1 cellular context compared by ENCODE assay signal in the genomic region with DNA sequence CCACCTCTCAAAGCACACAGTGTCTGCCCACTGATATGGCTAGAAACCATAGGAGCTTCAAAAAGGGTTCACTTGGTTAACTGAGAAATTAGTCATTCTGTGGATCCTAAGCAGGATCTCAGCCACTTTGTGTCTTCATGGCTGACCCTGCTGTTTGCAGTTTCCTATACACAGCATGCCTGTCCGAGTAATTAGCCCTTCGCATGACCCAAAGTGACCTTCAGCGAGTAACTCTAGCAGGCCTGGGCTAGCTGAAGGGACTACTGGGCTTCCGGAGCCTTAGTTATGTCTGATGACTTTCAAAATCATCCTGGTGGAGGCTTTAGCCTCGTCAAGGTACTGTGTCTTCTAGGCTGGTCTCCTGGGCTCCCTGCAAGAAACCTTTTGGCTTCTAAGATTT.
A peak's percentile ranks its signal among the peaks of the same experiment; 100 is the strongest.
TF ChIP-seq lines count a peak whose summit lies in the region.

No MANE protein-coding gene starts in this region.

TF ChIP-seq in K562, 482 proteins besides CTCF, POLR2A, EP300 and RAD21:
- no peak for TF ChIP-seq CBX2 (IDR thresholded peaks at IDR 0.05; ENCODE audit: insufficient read depth, low read length, poor library complexity, severe bottlenecking)
- TF ChIP-seq ESRRA (IDR thresholded peaks at IDR 0.05; ENCODE audit: borderline replicate concordance, low read depth), result peak; percentile 83
- no peak for TF ChIP-seq NR2C1 (IDR thresholded peaks at IDR 0.05)
- TF ChIP-seq NR2C1 (tag; IDR thresholded peaks at IDR 0.05), result 0 out of 2 replicates have a peak, but pooled peaks have one; percentile 16
- peak; percentile 37; the same call in 1 of the 2 replicates for TF ChIP-seq ETV1 (tag; conservative IDR thresholded peaks at IDR 0.05; ENCODE audit: low read depth)
- peak; percentile 26; the same call in 1 of the 2 replicates for TF ChIP-seq EGR1 (conservative IDR thresholded peaks at IDR 0.05)
- TF ChIP-seq, protein P1, sequence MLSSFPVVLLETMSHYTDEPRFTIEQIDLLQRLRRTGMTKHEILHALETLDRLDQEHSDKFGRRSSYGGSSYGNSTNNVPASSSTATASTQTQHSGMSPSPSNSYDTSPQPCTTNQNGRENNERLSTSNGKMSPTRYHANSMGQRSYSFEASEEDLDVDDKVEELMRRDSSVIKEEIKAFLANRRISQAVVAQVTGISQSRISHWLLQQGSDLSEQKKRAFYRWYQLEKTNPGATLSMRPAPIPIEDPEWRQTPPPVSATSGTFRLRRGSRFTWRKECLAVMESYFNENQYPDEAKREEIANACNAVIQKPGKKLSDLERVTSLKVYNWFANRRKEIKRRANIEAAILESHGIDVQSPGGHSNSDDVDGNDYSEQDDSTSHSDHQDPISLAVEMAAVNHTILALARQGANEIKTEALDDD (IDR thresholded peaks at IDR 0.05), result peak; percentile 45; the same call in 1 of the 2 replicates
- 0 out of 2 replicates have a peak, but pooled peaks have one; percentile 58 for TF ChIP-seq CBFA2T3 (IDR thresholded peaks at IDR 0.05)
- TF ChIP-seq, protein P2, sequence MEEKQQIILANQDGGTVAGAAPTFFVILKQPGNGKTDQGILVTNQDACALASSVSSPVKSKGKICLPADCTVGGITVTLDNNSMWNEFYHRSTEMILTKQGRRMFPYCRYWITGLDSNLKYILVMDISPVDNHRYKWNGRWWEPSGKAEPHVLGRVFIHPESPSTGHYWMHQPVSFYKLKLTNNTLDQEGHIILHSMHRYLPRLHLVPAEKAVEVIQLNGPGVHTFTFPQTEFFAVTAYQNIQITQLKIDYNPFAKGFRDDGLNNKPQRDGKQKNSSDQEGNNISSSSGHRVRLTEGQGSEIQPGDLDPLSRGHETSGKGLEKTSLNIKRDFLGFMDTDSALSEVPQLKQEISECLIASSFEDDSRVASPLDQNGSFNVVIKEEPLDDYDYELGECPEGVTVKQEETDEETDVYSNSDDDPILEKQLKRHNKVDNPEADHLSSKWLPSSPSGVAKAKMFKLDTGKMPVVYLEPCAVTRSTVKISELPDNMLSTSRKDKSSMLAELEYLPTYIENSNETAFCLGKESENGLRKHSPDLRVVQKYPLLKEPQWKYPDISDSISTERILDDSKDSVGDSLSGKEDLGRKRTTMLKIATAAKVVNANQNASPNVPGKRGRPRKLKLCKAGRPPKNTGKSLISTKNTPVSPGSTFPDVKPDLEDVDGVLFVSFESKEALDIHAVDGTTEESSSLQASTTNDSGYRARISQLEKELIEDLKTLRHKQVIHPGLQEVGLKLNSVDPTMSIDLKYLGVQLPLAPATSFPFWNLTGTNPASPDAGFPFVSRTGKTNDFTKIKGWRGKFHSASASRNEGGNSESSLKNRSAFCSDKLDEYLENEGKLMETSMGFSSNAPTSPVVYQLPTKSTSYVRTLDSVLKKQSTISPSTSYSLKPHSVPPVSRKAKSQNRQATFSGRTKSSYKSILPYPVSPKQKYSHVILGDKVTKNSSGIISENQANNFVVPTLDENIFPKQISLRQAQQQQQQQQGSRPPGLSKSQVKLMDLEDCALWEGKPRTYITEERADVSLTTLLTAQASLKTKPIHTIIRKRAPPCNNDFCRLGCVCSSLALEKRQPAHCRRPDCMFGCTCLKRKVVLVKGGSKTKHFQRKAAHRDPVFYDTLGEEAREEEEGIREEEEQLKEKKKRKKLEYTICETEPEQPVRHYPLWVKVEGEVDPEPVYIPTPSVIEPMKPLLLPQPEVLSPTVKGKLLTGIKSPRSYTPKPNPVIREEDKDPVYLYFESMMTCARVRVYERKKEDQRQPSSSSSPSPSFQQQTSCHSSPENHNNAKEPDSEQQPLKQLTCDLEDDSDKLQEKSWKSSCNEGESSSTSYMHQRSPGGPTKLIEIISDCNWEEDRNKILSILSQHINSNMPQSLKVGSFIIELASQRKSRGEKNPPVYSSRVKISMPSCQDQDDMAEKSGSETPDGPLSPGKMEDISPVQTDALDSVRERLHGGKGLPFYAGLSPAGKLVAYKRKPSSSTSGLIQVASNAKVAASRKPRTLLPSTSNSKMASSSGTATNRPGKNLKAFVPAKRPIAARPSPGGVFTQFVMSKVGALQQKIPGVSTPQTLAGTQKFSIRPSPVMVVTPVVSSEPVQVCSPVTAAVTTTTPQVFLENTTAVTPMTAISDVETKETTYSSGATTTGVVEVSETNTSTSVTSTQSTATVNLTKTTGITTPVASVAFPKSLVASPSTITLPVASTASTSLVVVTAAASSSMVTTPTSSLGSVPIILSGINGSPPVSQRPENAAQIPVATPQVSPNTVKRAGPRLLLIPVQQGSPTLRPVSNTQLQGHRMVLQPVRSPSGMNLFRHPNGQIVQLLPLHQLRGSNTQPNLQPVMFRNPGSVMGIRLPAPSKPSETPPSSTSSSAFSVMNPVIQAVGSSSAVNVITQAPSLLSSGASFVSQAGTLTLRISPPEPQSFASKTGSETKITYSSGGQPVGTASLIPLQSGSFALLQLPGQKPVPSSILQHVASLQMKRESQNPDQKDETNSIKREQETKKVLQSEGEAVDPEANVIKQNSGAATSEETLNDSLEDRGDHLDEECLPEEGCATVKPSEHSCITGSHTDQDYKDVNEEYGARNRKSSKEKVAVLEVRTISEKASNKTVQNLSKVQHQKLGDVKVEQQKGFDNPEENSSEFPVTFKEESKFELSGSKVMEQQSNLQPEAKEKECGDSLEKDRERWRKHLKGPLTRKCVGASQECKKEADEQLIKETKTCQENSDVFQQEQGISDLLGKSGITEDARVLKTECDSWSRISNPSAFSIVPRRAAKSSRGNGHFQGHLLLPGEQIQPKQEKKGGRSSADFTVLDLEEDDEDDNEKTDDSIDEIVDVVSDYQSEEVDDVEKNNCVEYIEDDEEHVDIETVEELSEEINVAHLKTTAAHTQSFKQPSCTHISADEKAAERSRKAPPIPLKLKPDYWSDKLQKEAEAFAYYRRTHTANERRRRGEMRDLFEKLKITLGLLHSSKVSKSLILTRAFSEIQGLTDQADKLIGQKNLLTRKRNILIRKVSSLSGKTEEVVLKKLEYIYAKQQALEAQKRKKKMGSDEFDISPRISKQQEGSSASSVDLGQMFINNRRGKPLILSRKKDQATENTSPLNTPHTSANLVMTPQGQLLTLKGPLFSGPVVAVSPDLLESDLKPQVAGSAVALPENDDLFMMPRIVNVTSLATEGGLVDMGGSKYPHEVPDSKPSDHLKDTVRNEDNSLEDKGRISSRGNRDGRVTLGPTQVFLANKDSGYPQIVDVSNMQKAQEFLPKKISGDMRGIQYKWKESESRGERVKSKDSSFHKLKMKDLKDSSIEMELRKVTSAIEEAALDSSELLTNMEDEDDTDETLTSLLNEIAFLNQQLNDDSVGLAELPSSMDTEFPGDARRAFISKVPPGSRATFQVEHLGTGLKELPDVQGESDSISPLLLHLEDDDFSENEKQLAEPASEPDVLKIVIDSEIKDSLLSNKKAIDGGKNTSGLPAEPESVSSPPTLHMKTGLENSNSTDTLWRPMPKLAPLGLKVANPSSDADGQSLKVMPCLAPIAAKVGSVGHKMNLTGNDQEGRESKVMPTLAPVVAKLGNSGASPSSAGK (IDR thresholded peaks at IDR 0.05), result no peak
- TF ChIP-seq TAL1 (IDR thresholded peaks at IDR 0.05), result no peak
- TF ChIP-seq, protein P3, sequence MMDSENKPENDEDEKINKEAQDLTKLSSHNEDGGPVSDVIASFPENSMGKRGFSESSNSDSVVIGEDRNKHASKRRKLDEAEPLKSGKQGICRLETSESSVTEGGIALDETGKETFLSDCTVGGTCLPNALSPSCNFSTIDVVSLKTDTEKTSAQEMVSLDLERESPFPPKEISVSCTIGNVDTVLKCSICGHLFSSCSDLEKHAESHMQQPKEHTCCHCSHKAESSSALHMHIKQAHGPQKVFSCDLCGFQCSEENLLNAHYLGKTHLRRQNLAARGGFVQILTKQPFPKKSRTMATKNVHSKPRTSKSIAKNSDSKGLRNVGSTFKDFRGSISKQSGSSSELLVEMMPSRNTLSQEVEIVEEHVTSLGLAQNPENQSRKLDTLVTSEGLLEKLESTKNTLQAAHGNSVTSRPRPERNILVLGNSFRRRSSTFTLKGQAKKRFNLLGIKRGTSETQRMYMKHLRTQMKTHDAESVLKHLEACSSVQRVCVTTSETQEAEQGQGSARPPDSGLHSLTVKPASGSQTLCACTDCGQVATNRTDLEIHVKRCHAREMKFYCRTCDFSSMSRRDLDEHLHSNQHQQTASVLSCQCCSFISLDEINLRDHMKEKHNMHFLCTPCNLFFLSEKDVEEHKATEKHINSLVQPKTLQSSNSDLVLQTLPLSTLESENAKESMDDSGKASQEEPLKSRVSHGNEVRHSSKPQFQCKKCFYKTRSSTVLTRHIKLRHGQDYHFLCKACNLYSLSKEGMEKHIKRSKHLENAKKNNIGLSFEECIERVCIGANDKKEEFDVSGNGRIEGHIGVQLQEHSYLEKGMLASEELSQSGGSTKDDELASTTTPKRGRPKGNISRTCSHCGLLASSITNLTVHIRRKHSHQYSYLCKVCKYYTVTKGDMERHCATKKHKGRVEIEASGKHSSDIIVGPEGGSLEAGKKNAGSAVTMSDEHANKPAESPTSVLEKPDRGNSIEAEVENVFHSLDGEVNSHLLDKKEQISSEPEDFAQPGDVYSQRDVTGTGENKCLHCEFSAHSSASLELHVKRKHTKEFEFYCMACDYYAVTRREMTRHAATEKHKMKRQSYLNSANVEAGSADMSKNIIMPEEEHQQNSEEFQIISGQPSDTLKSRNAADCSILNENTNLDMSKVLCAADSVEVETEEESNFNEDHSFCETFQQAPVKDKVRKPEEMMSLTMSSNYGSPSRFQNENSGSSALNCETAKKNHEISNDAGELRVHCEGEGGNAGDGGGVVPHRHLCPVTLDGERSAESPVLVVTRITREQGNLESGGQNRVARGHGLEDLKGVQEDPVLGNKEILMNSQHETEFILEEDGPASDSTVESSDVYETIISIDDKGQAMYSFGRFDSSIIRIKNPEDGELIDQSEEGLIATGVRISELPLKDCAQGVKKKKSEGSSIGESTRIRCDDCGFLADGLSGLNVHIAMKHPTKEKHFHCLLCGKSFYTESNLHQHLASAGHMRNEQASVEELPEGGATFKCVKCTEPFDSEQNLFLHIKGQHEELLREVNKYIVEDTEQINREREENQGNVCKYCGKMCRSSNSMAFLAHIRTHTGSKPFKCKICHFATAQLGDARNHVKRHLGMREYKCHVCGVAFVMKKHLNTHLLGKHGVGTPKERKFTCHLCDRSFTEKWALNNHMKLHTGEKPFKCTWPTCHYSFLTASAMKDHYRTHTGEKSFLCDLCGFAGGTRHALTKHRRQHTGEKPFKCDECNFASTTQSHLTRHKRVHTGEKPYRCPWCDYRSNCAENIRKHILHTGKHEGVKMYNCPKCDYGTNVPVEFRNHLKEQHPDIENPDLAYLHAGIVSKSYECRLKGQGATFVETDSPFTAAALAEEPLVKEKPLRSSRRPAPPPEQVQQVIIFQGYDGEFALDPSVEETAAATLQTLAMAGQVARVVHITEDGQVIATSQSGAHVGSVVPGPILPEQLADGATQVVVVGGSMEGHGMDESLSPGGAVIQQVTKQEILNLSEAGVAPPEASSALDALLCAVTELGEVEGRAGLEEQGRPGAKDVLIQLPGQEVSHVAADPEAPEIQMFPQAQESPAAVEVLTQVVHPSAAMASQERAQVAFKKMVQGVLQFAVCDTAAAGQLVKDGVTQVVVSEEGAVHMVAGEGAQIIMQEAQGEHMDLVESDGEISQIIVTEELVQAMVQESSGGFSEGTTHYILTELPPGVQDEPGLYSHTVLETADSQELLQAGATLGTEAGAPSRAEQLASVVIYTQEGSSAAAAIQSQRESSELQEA (IDR thresholded peaks at IDR 0.05; ENCODE audit: low read depth), result no peak
TF ChIP-seq in K562: peak in this region for 6.
